Comparison of ENCODE assay signal across 14 cellular contexts in the genomic region with DNA sequence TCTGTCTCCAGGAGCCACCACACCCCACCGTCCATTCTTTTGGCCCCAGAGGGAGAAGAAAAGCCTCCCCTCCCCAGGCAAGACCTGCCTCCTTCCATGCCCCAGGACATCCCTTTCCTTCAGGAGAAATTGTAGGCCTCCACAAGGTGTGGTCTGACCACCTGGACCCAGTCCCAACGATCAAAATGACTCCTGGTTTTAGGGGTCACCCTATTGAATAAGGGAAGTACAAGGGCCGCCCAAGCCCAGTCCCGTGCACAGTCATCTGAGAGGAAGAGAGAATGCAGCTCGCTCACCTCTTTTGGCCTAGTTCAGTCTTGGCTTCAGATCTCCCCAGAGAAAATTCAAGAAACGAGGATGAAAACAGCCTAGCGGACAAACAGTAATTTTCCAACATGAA.
DNase-seq lines count a peak whose midpoint lies in the region; ATAC-seq, FAIRE-seq and TF ChIP-seq lines count a peak whose summit lies in the region.
"Had no signal": no experiment of that assay in that cellular context is flagged by ENCODE, and none has a peak within 500 bp of the region (broad histone marks: within the 10 kb centered on the region; RNA-seq: fewer than 3 reads in every experiment).

No MANE protein-coding gene starts in this region.

- H3K27ac Mint-ChIP-seq in neural crest cell (ENCODE audit: unreplicated experiment) (peak overlapping the region; percentile 13), type B pancreatic cell (peak overlapping the region; percentile 83)
- H3K27ac Mint-ChIP-seq in naive thymus-derived CD4-positive, alpha-beta T cell: no peak overlapping the region
- H3K27ac Mint-ChIP-seq in activated CD8-positive, alpha-beta T cell treated with anti-CD3 and anti-CD28 coated beads for 36 hours: no peak overlapping the region
- H3K27ac Mint-ChIP-seq: B cell; CD8-positive, alpha-beta T cell had no signal

- no peak for ATAC-seq in naive thymus-derived CD4-positive, alpha-beta T cell
- ATAC-seq in activated CD8-positive, alpha-beta T cell treated with anti-CD3 and anti-CD28 coated beads for 36 hours: no peak
- ATAC-seq: CD8-positive, alpha-beta T cell had no signal

- CTCF ChIA-PET in RWPE1 (lab: Yijun Ruan, JAX): no interaction called here
- CTCF ChIA-PET in naive thymus-derived CD4-positive, alpha-beta T cell (lab: Charles Lee): interaction anchor here (0.6 to 1.8 kb wide), 5 partner anchors 9 to 1003 kb away, joined by 3 to 5 read pairs (median 3); no protein-coding TSS in a partner anchor
- CTCF ChIA-PET in activated CD8-positive, alpha-beta T cell treated with anti-CD3 and anti-CD28 coated beads for 36 hours (lab: Charles Lee): interaction anchor here (1.3 to 6.6 kb wide), 3 partner anchors 13 to 53 kb away, joined by 3 to 37 read pairs (median 6); no protein-coding TSS in a partner anchor

- H3K27me3 Mint-ChIP-seq in neural crest cell (ENCODE audit: low read depth): no peaks in the 10 kb centered on the region
- peaks cover 6% of the 10 kb centered on the region for H3K27me3 Mint-ChIP-seq in type B pancreatic cell
- peaks cover 0 to 41% (median 0%) of the 10 kb centered on the region in 5 donors for H3K27me3 Mint-ChIP-seq in naive thymus-derived CD4-positive, alpha-beta T cell
- peaks cover 2% of the 10 kb centered on the region for H3K27me3 Mint-ChIP-seq in activated CD8-positive, alpha-beta T cell treated with anti-CD3 and anti-CD28 coated beads for 36 hours

- DNase-seq in HTR-8/SVneo (ENCODE audit: insufficient read length, low spot score) (no peak), RWPE1 (ENCODE audit: low spot score) (no peak), neural crest cell (ENCODE audit: low read depth, low spot score) (no peak), type B pancreatic cell (ENCODE audit: extremely low spot score, unreplicated experiment) (no peak)
- DNase-seq in naive thymus-derived CD4-positive, alpha-beta T cell: no peak
- no peak for DNase-seq in activated CD8-positive, alpha-beta T cell treated with anti-CD3 and anti-CD28 coated beads for 36 hours
- DNase-seq: Calu3; CD8-positive, alpha-beta T cell; DMS79 treated with DMSO at 0.1 percent for 48 hours; GF-D8; GM23248 had no signal

- H3K27ac ChIP-seq in RWPE1: peak overlapping the region; percentile 24
- H3K27ac ChIP-seq in naive thymus-derived CD4-positive, alpha-beta T cell (ENCODE audit: low read depth, low read length): no peak overlapping the region
- H3K27ac ChIP-seq: BLaER1 treated with 17β-estradiol and CSF1 and Interleukin-3, amounts not matched to agents 10 nM and 100 nM; GM23248 had no signal

- H3K4me3 Mint-ChIP-seq in neural crest cell (no peak overlapping the region), type B pancreatic cell (peak overlapping the region; percentile 79)
- H3K4me3 Mint-ChIP-seq in naive thymus-derived CD4-positive, alpha-beta T cell: no peak overlapping the region
- H3K4me3 Mint-ChIP-seq in activated CD8-positive, alpha-beta T cell treated with anti-CD3 and anti-CD28 coated beads for 36 hours: no peak overlapping the region
- H3K4me3 Mint-ChIP-seq: B cell; CD8-positive, alpha-beta T cell had no signal

- H3K9me3 Mint-ChIP-seq in neural crest cell: peaks cover 8% of the 10 kb centered on the region
- peaks cover 27% of the 10 kb centered on the region for H3K9me3 Mint-ChIP-seq in type B pancreatic cell
- peaks cover 7 to 32% (median 22%) of the 10 kb centered on the region in 11 donors for H3K9me3 Mint-ChIP-seq in naive thymus-derived CD4-positive, alpha-beta T cell
- H3K9me3 Mint-ChIP-seq in activated CD8-positive, alpha-beta T cell treated with anti-CD3 and anti-CD28 coated beads for 36 hours: peaks cover 30% of the 10 kb centered on the region

- H3K27me3 ChIP-seq in naive thymus-derived CD4-positive, alpha-beta T cell (ENCODE audit: control insufficient read depth in 2 of 2, insufficient read depth in 2 of 2, low read length in 2 of 2): no peaks in the 10 kb centered on the region

- no peak for TF ChIP-seq CTCF in RWPE1 (conservative IDR thresholded peaks at IDR 0.05; ENCODE audit: low read depth)
- no peak for TF ChIP-seq CTCF in neural crest cell (conservative IDR thresholded peaks at IDR 0.05)
- TF ChIP-seq CTCF in type B pancreatic cell (conservative IDR thresholded peaks at IDR 0.05): no peak
- no peak for TF ChIP-seq CTCF in activated CD8-positive, alpha-beta T cell treated with anti-CD3 and anti-CD28 coated beads for 36 hours (IDR thresholded peaks at IDR 0.05)

- H3K36me3 Mint-ChIP-seq in neural crest cell (ENCODE audit: low read depth) (peaks cover 4% of the 10 kb centered on the region), type B pancreatic cell (peaks cover 5% of the 10 kb centered on the region)
- H3K36me3 Mint-ChIP-seq in naive thymus-derived CD4-positive, alpha-beta T cell: peaks cover 12 to 28% (median 18%) of the 10 kb centered on the region in 5 donors
- H3K36me3 Mint-ChIP-seq in activated CD8-positive, alpha-beta T cell treated with anti-CD3 and anti-CD28 coated beads for 36 hours (ENCODE audit: low read depth): peaks cover 13% of the 10 kb centered on the region

- H3K4me3 ChIP-seq in naive thymus-derived CD4-positive, alpha-beta T cell (ENCODE audit: low read length): no peak overlapping the region
- H3K4me3 ChIP-seq: BLaER1 treated with 17β-estradiol and CSF1 and Interleukin-3, amounts not matched to agents 10 nM and 100 nM; GM23248; HAP-1 had no signal

- peak; percentile 13 for FAIRE-seq in HTR-8/SVneo (lab: Jason Lieb, UNC)

- intact Hi-C loops in naive thymus-derived CD4-positive, alpha-beta T cell (cut with micrococcal nuclease): no loop called here
- intact Hi-C loops in activated CD8-positive, alpha-beta T cell treated with anti-CD3 and anti-CD28 coated beads for 36 hours (cut with micrococcal nuclease): no loop called here

- peaks cover 0 to 6% of the 10 kb centered on the region in 2 donors for H3K4me1 ChIP-seq in naive thymus-derived CD4-positive, alpha-beta T cell (ENCODE audit: control insufficient read depth in 2 of 2, insufficient read depth in 2 of 2, low read length in 2 of 2)
- H3K4me1 ChIP-seq: HAP-1 had no signal

- no peaks in the 10 kb centered on the region for H3K36me3 ChIP-seq in naive thymus-derived CD4-positive, alpha-beta T cell (ENCODE audit: control insufficient read depth in 2 of 3, insufficient read depth in 3 of 3, low read length in 3 of 3)
- H3K36me3 ChIP-seq: BLaER1 treated with 17β-estradiol and CSF1 and Interleukin-3, amounts not matched to agents 10 nM and 100 nM; HAP-1 had no signal

- POLR2A ChIA-PET in RWPE1 (lab: Yijun Ruan, JAX; ENCODE audit: low non-redundant PET): no interaction called here
- POLR2A ChIA-PET in naive thymus-derived CD4-positive, alpha-beta T cell (lab: Charles Lee): interaction anchor here (0.9 kb wide), 1 partner anchor 9 kb away, joined by 3 read pairs; no protein-coding TSS in a partner anchor
- POLR2A ChIA-PET in activated CD8-positive, alpha-beta T cell treated with anti-CD3 and anti-CD28 coated beads for 36 hours (lab: Charles Lee): no interaction called here

- H3K9me3 ChIP-seq in naive thymus-derived CD4-positive, alpha-beta T cell (ENCODE audit: control insufficient read depth in 2 of 3, low read length in 3 of 3): peaks cover 0 to 17% (median 0%) of the 10 kb centered on the region in 3 experiments

- H3K4me1 Mint-ChIP-seq in neural crest cell: peaks cover 21% of the 10 kb centered on the region
- H3K4me1 Mint-ChIP-seq in type B pancreatic cell (ENCODE audit: unreplicated experiment): peaks cover 21% of the 10 kb centered on the region
- H3K4me1 Mint-ChIP-seq in naive thymus-derived CD4-positive, alpha-beta T cell: peaks cover 4 to 27% (median 7%) of the 10 kb centered on the region in 7 donors
- peaks cover 8% of the 10 kb centered on the region for H3K4me1 Mint-ChIP-seq in activated CD8-positive, alpha-beta T cell treated with anti-CD3 and anti-CD28 coated beads for 36 hours (ENCODE audit: low read depth)

Comparison
In these comparisons a context has a peak if more than half of its experiments do, and no peak if none do; other contexts are left out.
1. H3K27ac Mint-ChIP-seq: peak in neural crest cell (single experiment) and type B pancreatic cell (single experiment); none in naive thymus-derived CD4-positive, alpha-beta T cell (0 of 9) and activated CD8-positive, alpha-beta T cell treated with anti-CD3 and anti-CD28 coated beads for 36 hours (single experiment).